13 cellular contexts compared by ENCODE assay signal in the genomic region with DNA sequence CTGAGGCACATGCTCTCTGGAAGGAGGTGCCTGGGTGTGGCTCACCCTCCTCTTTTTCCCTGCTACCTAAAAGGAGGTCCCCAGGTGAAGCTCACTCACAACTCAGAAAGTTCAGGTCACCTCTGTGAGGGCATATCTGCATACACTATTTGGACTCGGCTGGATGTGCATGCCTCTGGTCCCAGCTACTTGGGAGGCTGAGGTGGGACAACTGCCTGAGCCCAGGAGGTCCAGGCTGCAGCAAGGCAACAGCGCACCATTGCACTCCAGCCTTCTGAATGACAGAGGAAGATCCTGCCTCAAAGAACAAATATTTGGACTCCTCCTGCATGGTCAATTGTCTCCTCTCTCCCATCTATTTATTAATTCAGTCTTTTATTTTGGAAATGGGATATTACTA. TPM values are rescaled to one million over a fixed set of nuclear protein-coding genes. Genes with fewer than 3 reads are reported as not detected.
DNase-seq lines count a peak whose midpoint lies in the region; ATAC-seq and TF ChIP-seq lines count a peak whose summit lies in the region.
"Had no signal": no experiment of that assay in that cellular context is flagged by ENCODE, and none has a peak within 500 bp of the region (broad histone marks: within the 10 kb centered on the region; RNA-seq: fewer than 3 reads in every experiment).

No MANE protein-coding gene starts in this region.

- intact Hi-C loops in left ventricle myocardium superior (cut with micrococcal nuclease) (no loop called here), heart right ventricle (cut with DNase I) (no loop called here), activated B cell treated with CpG ODN at 0.5 μM for 24 hours (cut with micrococcal nuclease) (no loop called here)

- H3K4me1 ChIP-seq in heart right ventricle (peaks cover 5 to 69% (median 53%) of the 10 kb centered on the region in 9 donors), hepatocyte (ENCODE audit: insufficient read depth) (peaks cover 24% of the 10 kb centered on the region)

- POLR2A ChIA-PET in activated B cell treated with CpG ODN at 0.5 μM for 24 hours (lab: Charles Lee): interaction anchor here (0.6 to 4.0 kb wide), 2 partner anchors 106 to 157 kb away, joined by 3 to 17 read pairs; partner anchors contain the start of genes ATP5ME and MYL5

- H4K20me1 ChIP-seq in hepatocyte (ENCODE audit: insufficient read depth, poor library complexity, severe bottlenecking): peaks cover 57% of the 10 kb centered on the region

- H3K36me3 ChIP-seq in heart right ventricle: peaks cover 0 to 58% (median 23%) of the 10 kb centered on the region in 9 donors
- no peaks in the 10 kb centered on the region for H3K36me3 ChIP-seq in hepatocyte (replicated peaks; ENCODE audit: insufficient read depth, low read depth)

- H3K27ac ChIP-seq in heart right ventricle: no peak overlapping the region
- H3K27ac ChIP-seq in hepatocyte: no peak overlapping the region
- H3K27ac ChIP-seq: cardiac muscle cell, SK-N-MC had no signal

- WGBS in heart right ventricle, 2 donors: 89 to 90% methylated on average over 2 of the region's 2 CpGs
- 90% methylated on average over 2 of the region's 2 CpGs for WGBS in hepatocyte (ENCODE audit: low lambda C conversion rate, missing lambda C conversion rate)

- DNase-seq in left ventricle myocardium superior (peak; percentile 6), heart right ventricle (no peak), activated B cell treated with CpG ODN at 0.5 μM for 24 hours (no peak), hepatocyte (ENCODE audit: low spot score) (no peak), type B pancreatic cell (ENCODE audit: extremely low spot score, unreplicated experiment) (no peak), NAMALWA (ENCODE audit: low spot score) (no peak), ureter (ENCODE audit: low spot score) (no peak)
- DNase-seq: NCI-H510A treated with DMSO at 0.1 percent for 48 hours, testis had no signal

- peak overlapping the region; percentile 91 for H3K4me3 Mint-ChIP-seq in activated B cell treated with CpG ODN at 0.5 μM for 24 hours
- peak overlapping the region; percentile 93 for H3K4me3 Mint-ChIP-seq in type B pancreatic cell

- peaks cover 69% of the 10 kb centered on the region for H3K79me2 ChIP-seq in hepatocyte

- no peak for TF ChIP-seq CTCF in heart right ventricle (IDR thresholded peaks at IDR 0.05)
- no peak for TF ChIP-seq CTCF in activated B cell treated with CpG ODN at 0.5 μM for 24 hours (IDR thresholded peaks at IDR 0.05)
- TF ChIP-seq CTCF in hepatocyte (IDR thresholded peaks at IDR 0.05; ENCODE audit: poor library complexity): no peak
- no peak for TF ChIP-seq CTCF in type B pancreatic cell (conservative IDR thresholded peaks at IDR 0.05)

- H3K9me3 ChIP-seq in heart right ventricle (no peaks in the 10 kb centered on the region), hepatocyte (ENCODE audit: low read depth) (no peaks in the 10 kb centered on the region)
- H3K9me3 ChIP-seq: pancreas, testis had no signal

- H3K4me3 ChIP-seq in heart right ventricle (peak overlapping the region in 1 of 10 donors; percentile 95), hepatocyte (no peak overlapping the region)

- H3K36me3 Mint-ChIP-seq in activated B cell treated with CpG ODN at 0.5 μM for 24 hours (ENCODE audit: low read depth): peaks cover 57% of the 10 kb centered on the region
- H3K36me3 Mint-ChIP-seq in type B pancreatic cell: peaks cover 41% of the 10 kb centered on the region

- H3K9me2 ChIP-seq in hepatocyte (replicated peaks; ENCODE audit: insufficient read depth): no peaks in the 10 kb centered on the region

- H3K4me1 Mint-ChIP-seq in activated B cell treated with CpG ODN at 0.5 μM for 24 hours: peaks cover 45% of the 10 kb centered on the region
- H3K4me1 Mint-ChIP-seq in type B pancreatic cell (ENCODE audit: unreplicated experiment): peaks cover 27% of the 10 kb centered on the region

- H3K9me3 Mint-ChIP-seq in activated B cell treated with CpG ODN at 0.5 μM for 24 hours (no peaks in the 10 kb centered on the region), type B pancreatic cell (no peaks in the 10 kb centered on the region)

- ATAC-seq in left ventricle myocardium superior: no peak
- ATAC-seq in heart right ventricle: no peak
- no peak for ATAC-seq in activated B cell treated with CpG ODN at 0.5 μM for 24 hours (ENCODE audit: low read depth)
- ATAC-seq in GM18873 (IDR thresholded peaks at IDR 0.05; ENCODE audit: low FRiP score, unreplicated experiment): no peak
- ATAC-seq: pancreas had no signal

- H3K27me3 ChIP-seq in heart right ventricle: peaks cover 0 to 4% (median 2%) of the 10 kb centered on the region in 7 donors
- no peaks in the 10 kb centered on the region for H3K27me3 ChIP-seq in hepatocyte
- H3K27me3 ChIP-seq: pancreas, testis had no signal

- H3K27ac Mint-ChIP-seq in activated B cell treated with CpG ODN at 0.5 μM for 24 hours: no peak overlapping the region
- H3K27ac Mint-ChIP-seq in type B pancreatic cell: peak overlapping the region; percentile 97

- no peak overlapping the region for H2AFZ ChIP-seq in hepatocyte

- CTCF ChIA-PET in activated B cell treated with CpG ODN at 0.5 μM for 24 hours (lab: Charles Lee): no interaction called here

- H3K4me2 ChIP-seq in hepatocyte: peak overlapping the region; percentile 90

- peaks cover 11% of the 10 kb centered on the region for H3K27me3 Mint-ChIP-seq in activated B cell treated with CpG ODN at 0.5 μM for 24 hours
- H3K27me3 Mint-ChIP-seq in type B pancreatic cell: peaks cover 6% of the 10 kb centered on the region

RNA-seq across cellular contexts. Expression of gene CPLX1, which starts 46.4 kb away (rescaled TPM):
- total RNA-seq in left ventricle myocardium superior: 4.4 TPM
- 1 to 10 TPM; 1.5 to 4.8 (median 2.2) TPM for total RNA-seq in heart right ventricle
- 10 to 100 TPM in 1 of 2 donors, 1 to 10 TPM in 1; 2.1 to 10.8 TPM for polyA plus RNA-seq in heart right ventricle
- not detected in 2 replicates for total RNA-seq in activated B cell treated with CpG ODN at 0.5 μM for 24 hours
- total RNA-seq in hepatocyte: 0.16 and 0.30 TPM in 2 replicates
- 1.6 and 2.0 TPM in 2 replicates for polyA plus RNA-seq in hepatocyte
- total RNA-seq in type B pancreatic cell (ENCODE audit: low replicate concordance): 3.7 and 5.6 TPM in 2 replicates
- 6.7 TPM for total RNA-seq in ureter
